ENCODE assay signal across 14 cellular contexts in the genomic region with DNA sequence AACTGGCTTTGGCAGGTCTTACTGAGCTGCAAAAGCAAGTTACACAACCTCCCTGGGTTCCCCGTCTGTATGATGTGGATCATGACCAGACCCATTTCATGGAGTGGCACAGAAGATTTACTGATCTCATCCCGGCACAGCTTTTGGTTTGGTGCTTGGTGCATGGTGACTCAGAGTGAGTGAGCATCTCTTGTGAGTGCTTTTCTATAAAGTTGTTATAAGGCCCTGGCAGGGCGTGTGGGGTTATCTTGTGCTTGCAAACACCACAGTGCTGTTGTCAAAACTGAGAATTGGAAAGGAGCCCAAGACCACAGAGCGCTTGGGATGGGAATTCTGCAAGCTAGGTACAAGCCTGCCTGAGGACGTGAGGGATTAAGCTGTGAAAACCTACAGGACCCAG.
A peak's percentile ranks its signal among the peaks of the same experiment; 100 is the strongest.
DNase-seq lines count a peak whose midpoint lies in the region; TF ChIP-seq lines count a peak whose summit lies in the region.
"Had no signal": no experiment of that assay in that cellular context is flagged by ENCODE, and none has a peak within 500 bp of the region (broad histone marks: within the 10 kb centered on the region; RNA-seq: fewer than 3 reads in every experiment).

No MANE protein-coding gene starts in this region.

- no peak overlapping the region for H4K91ac ChIP-seq in mesenchymal stem cell (ENCODE audit: low read length)

- H2AK5ac ChIP-seq in mesenchymal stem cell (ENCODE audit: low read length, severe bottlenecking): no peak overlapping the region

- H3K4me3 ChIP-seq in epithelial cell of esophagus (ENCODE audit: low read length): no peak overlapping the region
- no peak overlapping the region for H3K4me3 ChIP-seq in mesenchymal stem cell (ENCODE audit: insufficient read depth in 1 of 2, low read depth in 1 of 2, low read length in 2 of 2)

- H3K4me2 ChIP-seq in mesenchymal stem cell (ENCODE audit: low read length, poor library complexity, severe bottlenecking): no peak overlapping the region

- H3K9me3 ChIP-seq in mesenchymal stem cell (ENCODE audit: control insufficient read depth, low read length): no peaks in the 10 kb centered on the region

- 44% methylated on average over 5 of the region's 5 CpGs for WGBS in mesenchymal stem cell

- no peak overlapping the region for H2BK15ac ChIP-seq in mesenchymal stem cell (ENCODE audit: low read depth, poor library complexity, severe bottlenecking)

- no peak overlapping the region for H2AFZ ChIP-seq in mesenchymal stem cell (ENCODE audit: low read depth, low read length)

- no peak overlapping the region for H2BK12ac ChIP-seq in mesenchymal stem cell (ENCODE audit: low read length in 2 of 2)

- no peak overlapping the region for H4K8ac ChIP-seq in mesenchymal stem cell (ENCODE audit: low read length)

- H3K4ac ChIP-seq in mesenchymal stem cell (ENCODE audit: low read depth in 1 of 2, low read length in 2 of 2): no peak overlapping the region

- no peak overlapping the region for H3K9ac ChIP-seq in mesenchymal stem cell (ENCODE audit: low read length)

- H3K18ac ChIP-seq in mesenchymal stem cell (ENCODE audit: low read depth in 1 of 2, low read length in 2 of 2): peak overlapping the region in 1 of 2 experiments; percentile 24

- H3K27ac ChIP-seq in RWPE1: no peak overlapping the region
- H3K27ac ChIP-seq in mesenchymal stem cell (ENCODE audit: low read length, poor library complexity, severe bottlenecking): no peak overlapping the region

- no peak overlapping the region for H3K23ac ChIP-seq in mesenchymal stem cell (ENCODE audit: low read length in 2 of 2)

- CTCF ChIA-PET in RWPE1 (lab: Yijun Ruan, JAX): interaction anchor here (0.7 kb wide), 1 partner anchor 438 kb away, joined by 3 read pairs; no protein-coding TSS in a partner anchor

- POLR2A ChIA-PET in RWPE1 (lab: Yijun Ruan, JAX; ENCODE audit: low non-redundant PET): no interaction called here

- DNase-seq in LHCN-M2 (ENCODE audit: low read depth): peak; percentile 4
- peak; percentile 50 for DNase-seq in RWPE1 (ENCODE audit: low spot score)
- DNase-seq in epithelial cell of esophagus (ENCODE audit: low read depth): peak; percentile 80
- peak; percentile 32 for DNase-seq in mesenchymal stem cell
- DNase-seq in NCI-H82 treated with DMSO at 0.1 percent for 48 hours (lab: John Stamatoyannopoulos, UW; ENCODE audit: unreplicated experiment): no peak
- DNase-seq in NCI-H2029 (lab: John Stamatoyannopoulos, UW): no peak
- no peak for DNase-seq in LoVo (ENCODE audit: low spot score)
- DNase-seq in activated naive CD4-positive, alpha-beta T cell (lab: John Stamatoyannopoulos, UW): no peak
- DNase-seq: COR-L47, DMS153, Karpas-422, NCI-H1417 treated with DMSO at 0.1 percent for 48 hours, NCI-H2081, NCI-H510A treated with DMSO at 0.1 percent for 48 hours had no signal

- no peak overlapping the region for H2BK5ac ChIP-seq in mesenchymal stem cell (ENCODE audit: low read depth, low read length, poor library complexity, severe bottlenecking)

- H3K4me1 ChIP-seq in mesenchymal stem cell (ENCODE audit: control insufficient read depth, insufficient read depth, low read depth, low read length): peaks cover 4% of the 10 kb centered on the region

- no peak overlapping the region for H2BK120ac ChIP-seq in mesenchymal stem cell (ENCODE audit: low read depth, low read length)

- TF ChIP-seq CTCF in RWPE1 (conservative IDR thresholded peaks at IDR 0.05; ENCODE audit: low read depth) (no peak), epithelial cell of esophagus (IDR thresholded peaks at IDR 0.05; ENCODE audit: insufficient read depth, low read depth, low read length, missing control alignments) (no peak)

- H3K79me1 ChIP-seq in mesenchymal stem cell (replicated peaks; ENCODE audit: low read length, poor library complexity, severe bottlenecking): no peaks in the 10 kb centered on the region

- no peak overlapping the region for H3K14ac ChIP-seq in mesenchymal stem cell (ENCODE audit: low read length in 2 of 2)

- H3K27me3 ChIP-seq in mesenchymal stem cell (ENCODE audit: control insufficient read depth in 1 of 2, insufficient read depth in 1 of 2, low read length in 2 of 2): peaks cover 0 to 6% of the 10 kb centered on the region in 2 experiments

- H3K36me3 ChIP-seq in mesenchymal stem cell (ENCODE audit: control insufficient read depth in 1 of 2, insufficient read depth in 2 of 2, low read depth in 1 of 2, low read length in 2 of 2): no peaks in the 10 kb centered on the region

Comparison
In these comparisons a context has a peak if more than half of its experiments do, and no peak if none do; other contexts are left out.
1. DNase-seq: peak in LHCN-M2 (single experiment), RWPE1 (single experiment), epithelial cell of esophagus (single experiment) and mesenchymal stem cell (single experiment); none in NCI-H82 treated with DMSO at 0.1 percent for 48 hours (single experiment), NCI-H2029 (single experiment), LoVo (single experiment) and activated naive CD4-positive, alpha-beta T cell (0 of 4).